In the genomic region with DNA sequence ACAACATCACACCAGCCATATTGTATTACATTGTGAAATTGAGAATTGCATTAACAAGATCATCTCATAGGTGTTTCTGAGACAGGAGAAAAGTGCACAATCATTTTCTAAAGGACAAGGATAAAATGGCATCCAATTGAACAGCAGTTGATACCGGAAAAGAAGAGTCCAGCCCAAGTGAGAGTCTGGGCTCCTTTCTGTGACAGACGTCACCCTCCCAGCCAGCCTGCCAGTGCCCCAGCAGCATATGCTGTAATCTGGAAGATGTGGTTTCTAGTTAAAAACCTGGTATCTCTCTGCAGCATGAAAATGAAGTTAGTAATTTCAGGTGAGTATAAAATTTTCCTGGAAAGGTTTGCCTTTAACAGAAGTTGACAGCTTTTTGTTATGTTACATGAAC, we compare ENCODE assay signal across 24 cellular contexts.
"Had no signal": no experiment of that assay in that cellular context is flagged by ENCODE, and none has a peak within 500 bp of the region (broad histone marks: within the 10 kb centered on the region; RNA-seq: fewer than 3 reads in every experiment).

No MANE protein-coding gene starts in this region.

- DNase-seq: activated B cell treated with CpG ODN at 0.5 μM for 24 hours; activated CD4-positive, alpha-beta memory T cell treated with anti-CD3 and anti-CD28 coated beads for 36 hours; activated CD4-positive, alpha-beta T cell treated with anti-CD3 and anti-CD28 coated beads for 4 hours; activated CD4-positive, alpha-beta T cell treated with anti-CD3 and anti-CD28 coated beads, Interleukin-2, amount 10 ng/mL, durations not matched to agents 24 days and 14 days; activated CD4-positive, alpha-beta T cell treated with anti-CD3 and anti-CD28 coated beads, Interleukin-2, amount 50 U/mL, for 1 hour; activated CD4-positive, alpha-beta T cell treated with anti-CD3 and anti-CD28 coated beads, Interleukin-2, amount 50 U/mL, for 4 hours; activated CD4-positive, CD25-positive, alpha-beta regulatory T cell treated with anti-CD3 and anti-CD28 coated beads, Interleukin-2, amount 50 U/mL, for 72 hours; activated CD8-positive, alpha-beta memory T cell treated with anti-CD3 and anti-CD28 coated beads, Interleukin-2, amount 50 U/mL, for 4 hours; activated CD8-positive, alpha-beta T cell treated with anti-CD3 and anti-CD28 coated beads for 36 hours; activated effector memory CD4-positive, alpha-beta T cell treated with anti-CD3 and anti-CD28 coated beads, Interleukin-2, amount 50 U/mL, for 16 hours; activated gamma-delta T cell treated with Interleukin-2 at 50 U/mL for 16 hours; activated naive CD4-positive, alpha-beta T cell; activated naive CD4-positive, alpha-beta T cell treated with anti-CD3 and anti-CD28 coated beads for 36 hours; activated naive CD4-positive, alpha-beta T cell treated with anti-CD3 and anti-CD28 coated beads, Interleukin-2, amount 50 U/mL, for 16 hours; activated naive CD8-positive, alpha-beta T cell treated with anti-CD3 and anti-CD28 coated beads for 36 hours; activated T-cell treated with anti-CD3 and anti-CD28 coated beads for 4 hours; activated T-cell treated with anti-CD3 and anti-CD28 coated beads, Interleukin-2, amount 50 U/mL, for 1 hour; activated T-cell treated with anti-CD3 and anti-CD28 coated beads, Interleukin-2, amount 50 U/mL, for 4 hours; activated T-cell treated with anti-CD3 and anti-CD28 coated beads, Interleukin-2, amount 50 U/mL, for 72 hours; adrenal gland; amniotic stem cell; colonic mucosa; T-helper 2 cell; T-helper 9 cell had no signal
